In genomic region chr15:52790941-52791751, GRCh38 we compare ENCODE assay signal across 8 cellular contexts. TPM values are rescaled to one million over a fixed set of nuclear protein-coding genes. Genes with fewer than 3 reads are reported as not detected.
DNase-seq lines count a peak whose midpoint lies in the region; ATAC-seq and TF ChIP-seq lines count a peak whose summit lies in the region.

No MANE protein-coding gene starts in this region.

- no peak overlapping the region for H3K4ac ChIP-seq in trophoblast cell (ENCODE audit: low read depth, low read length)

- peaks cover 2% of the 10 kb centered on the region for H3K79me1 ChIP-seq in trophoblast cell (ENCODE audit: low read length)

- TF ChIP-seq CTCF in foreskin fibroblast (IDR thresholded peaks at IDR 0.05; ENCODE audit: low read depth, low read length): no peak

- no peak overlapping the region for H2BK12ac ChIP-seq in trophoblast cell (ENCODE audit: low read length)

- H3K27ac ChIP-seq in SK-N-MC (no peak overlapping the region), trophoblast cell (ENCODE audit: low read depth, low read length) (no peak overlapping the region)

- no peak overlapping the region for H3K14ac ChIP-seq in trophoblast cell (ENCODE audit: low read length)

- H4K8ac ChIP-seq in trophoblast cell (ENCODE audit: low read depth, low read length): no peak overlapping the region

- no peak for ATAC-seq in HG03045 (IDR thresholded peaks at IDR 0.05; ENCODE audit: unreplicated experiment)
- ATAC-seq in GM21786 (IDR thresholded peaks at IDR 0.05; ENCODE audit: unreplicated experiment): no peak

- no peak overlapping the region for H4K12ac ChIP-seq in trophoblast cell (ENCODE audit: low read depth, low read length)

- peak overlapping the region; percentile 78 for H3K4me3 ChIP-seq in SK-N-MC
- peak overlapping the region; percentile 44 to 49 for H3K4me3 ChIP-seq in foreskin fibroblast (ENCODE audit: low read depth in 1 of 2, low read length in 2 of 2)
- H3K4me3 ChIP-seq in trophoblast cell (ENCODE audit: low read depth, low read length): peak overlapping the region; percentile 2

- H2AFZ ChIP-seq in trophoblast cell (ENCODE audit: insufficient read depth, low read length, poor library complexity): no peak overlapping the region

- H3K27me3 ChIP-seq in trophoblast cell (ENCODE audit: insufficient read depth, low read length): peaks cover 74% of the 10 kb centered on the region

- H2BK5ac ChIP-seq in trophoblast cell (ENCODE audit: low read depth, low read length, poor library complexity): no peak overlapping the region

- H3K9ac ChIP-seq in SK-N-MC (ENCODE audit: insufficient read length) (no peak overlapping the region), trophoblast cell (ENCODE audit: low read length) (no peak overlapping the region)

- no peak overlapping the region for H2AK5ac ChIP-seq in trophoblast cell (ENCODE audit: low read length)

- H4K91ac ChIP-seq in trophoblast cell (ENCODE audit: low read depth, low read length): no peak overlapping the region

- peaks cover 8 to 18% of the 10 kb centered on the region in 2 experiments for H3K4me1 ChIP-seq in trophoblast cell (ENCODE audit: control insufficient read depth in 1 of 2, insufficient read depth in 2 of 2, low read length in 2 of 2)

- H3K23ac ChIP-seq in trophoblast cell (ENCODE audit: low read length): no peak overlapping the region

- H3K9me3 ChIP-seq in SK-N-MC (ENCODE audit: low read depth, low read length): no peaks in the 10 kb centered on the region
- peaks cover 18% of the 10 kb centered on the region for H3K9me3 ChIP-seq in trophoblast cell (ENCODE audit: insufficient read depth, low read depth, low read length)

- no peaks in the 10 kb centered on the region for H3K36me3 ChIP-seq in SK-N-MC (ENCODE audit: insufficient read depth, low read length)
- no peaks in the 10 kb centered on the region for H3K36me3 ChIP-seq in trophoblast cell (ENCODE audit: control insufficient read depth in 1 of 2, insufficient read depth in 2 of 2, low read length in 2 of 2)

- H2BK120ac ChIP-seq in trophoblast cell (ENCODE audit: insufficient read depth, low read length, poor library complexity): no peak overlapping the region

- H3K4me2 ChIP-seq in trophoblast cell (ENCODE audit: low read length): peak overlapping the region; percentile 99

- WGBS in trophoblast cell (ENCODE audit: extremely low coverage, insufficient coverage, insufficient read length): no CpG with 5 or more reads among the region's 50 CpGs

- DNase-seq in EL (peak; percentile 39), SK-N-MC (ENCODE audit: low read depth, low spot score) (no peak), foreskin fibroblast (peak in 1 of 2 donors; percentile 35), trophoblast cell (peak in 1 of 2 donors; percentile 10), NCI-H82 treated with DMSO at 0.1 percent for 48 hours (lab: John Stamatoyannopoulos, UW; ENCODE audit: unreplicated experiment) (no peak), NCI-H2081 treated with DMSO at 0.1 percent for 48 hours (lab: John Stamatoyannopoulos, UW) (no peak)

- no peaks in the 10 kb centered on the region for H3K79me2 ChIP-seq in trophoblast cell (ENCODE audit: control insufficient read depth, insufficient read depth, low read length, poor library complexity)

- H3K18ac ChIP-seq in trophoblast cell (ENCODE audit: low read length): no peak overlapping the region

RNA-seq across cellular contexts. Expression of gene ONECUT1, which starts 1.0 kb away (rescaled TPM):
- 0.15 and 0.42 TPM in 2 replicates for polyA plus RNA-seq in trophoblast cell (2013)

Comparison
In these comparisons a context has a peak if more than half of its experiments do, and no peak if none do; other contexts are left out.
1. H3K4me3 ChIP-seq: peak in every context shown above with its lines; median percentile 78 in SK-N-MC; 46 in foreskin fibroblast; 2 in trophoblast cell.